In genomic region chr6:127716425-127716930, GRCh38 we compare ENCODE assay signal across 16 cellular contexts.
A peak's percentile ranks its signal among the peaks of the same experiment; 100 is the strongest.
DNase-seq lines count a peak whose midpoint lies in the region; ATAC-seq, FAIRE-seq and TF ChIP-seq lines count a peak whose summit lies in the region.
"Had no signal": no experiment of that assay in that cellular context is flagged by ENCODE, and none has a peak within 500 bp of the region (broad histone marks: within the 10 kb centered on the region; RNA-seq: fewer than 3 reads in every experiment).

No MANE protein-coding gene starts in this region.

- H3K9me1 ChIP-seq in keratinocyte (ENCODE audit: control insufficient read depth, extremely low read depth, insufficient read depth, low read length), result no peaks in the 10 kb centered on the region

- in situ Hi-C loops in HepG2 (cut with HindIII; ENCODE audit: extremely low pct_ligation_motif_present, low pct_unique_long_range_greater_than_20kb), result no loop called here

- H3K4me2 ChIP-seq in HepG2 (ENCODE audit: low read depth, low read length), result no peak overlapping the region
- no peak overlapping the region for H3K4me2 ChIP-seq in keratinocyte (ENCODE audit: control insufficient read depth, extremely low read depth, insufficient read depth, low read depth, low read length)
- no peak overlapping the region for H3K4me2 ChIP-seq in PC-3 (ENCODE audit: low read length)

- H3K27me3 ChIP-seq in HepG2 (ENCODE audit: control insufficient read depth in 1 of 2, insufficient read depth in 2 of 2, low read length in 2 of 2) (no peaks in the 10 kb centered on the region), right lobe of liver (no peaks in the 10 kb centered on the region), bronchial epithelial cell (ENCODE audit: control insufficient read depth, insufficient read depth, low read length) (peaks cover 5% of the 10 kb centered on the region), keratinocyte (ENCODE audit: control insufficient read depth, extremely low read depth, insufficient read depth, low read length) (peaks cover 13% of the 10 kb centered on the region), gastroesophageal sphincter (no peaks in the 10 kb centered on the region), PC-3 (ENCODE audit: low read length) (peaks cover 11% of the 10 kb centered on the region)

- DNase-seq in HepG2 (ENCODE audit: low spot score) (no peak), right lobe of liver (no peak), bronchial epithelial cell (ENCODE audit: low read depth) (peak; percentile 60), keratinocyte (ENCODE audit: low read depth, low spot score) (no peak), PC-3 (no peak)
- DNase-seq: CD8-positive, alpha-beta memory T cell; DND-41; GF-D8; MM.1S; NCI-H1105; NCI-H1694 treated with DMSO at 0.1 percent for 48 hours; NCI-H446; NCI-H748 treated with DMSO at 0.1 percent for 48 hours had no signal

- TF ChIP-seq RAD21 in HepG2 (CRISPR knock-in tag; IDR thresholded peaks at IDR 0.05), result no peak

- TF ChIP-seq EP300 in HepG2 (IDR thresholded peaks at IDR 0.05; ENCODE audit: low read depth in 2 of 2, low read length in 2 of 2) (no peak), HepG2 (CRISPR knock-in tag; IDR thresholded peaks at IDR 0.05; ENCODE audit: borderline replicate concordance) (no peak), gastroesophageal sphincter (IDR thresholded peaks at IDR 0.05) (no peak)

- no peaks in the 10 kb centered on the region for H3K79me2 ChIP-seq in HepG2 (ENCODE audit: insufficient read depth, low read length)
- no peaks in the 10 kb centered on the region for H3K79me2 ChIP-seq in keratinocyte (ENCODE audit: control insufficient read depth, insufficient read depth, low read length)
- no peaks in the 10 kb centered on the region for H3K79me2 ChIP-seq in PC-3 (ENCODE audit: low read length)

- no peak for TF ChIP-seq POLR2A in HepG2 (IDR thresholded peaks at IDR 0.05; ENCODE audit: insufficient read depth in 1 of 2, low read depth in 2 of 2, low read length in 2 of 2)
- no peak for TF ChIP-seq POLR2A in right lobe of liver (IDR thresholded peaks at IDR 0.05)
- no peak for TF ChIP-seq POLR2A in gastroesophageal sphincter (IDR thresholded peaks at IDR 0.05)

- H2AFZ ChIP-seq in HepG2 (ENCODE audit: low read length) (no peak overlapping the region), keratinocyte (ENCODE audit: control insufficient read depth, low read length) (peak overlapping the region; percentile 16), PC-3 (ENCODE audit: low read length) (no peak overlapping the region)

- CTCF ChIA-PET in HepG2 (lab: Yijun Ruan, JAX; ENCODE audit: low intra/inter-chr PET ratio, low total read pairs), result no interaction called here
- CTCF ChIA-PET in PC-3 (lab: Charles Lee), result no interaction called here

- H3K9me3 ChIP-seq in HepG2 (ENCODE audit: low read length), result no peaks in the 10 kb centered on the region
- no peaks in the 10 kb centered on the region for H3K9me3 ChIP-seq in right lobe of liver
- H3K9me3 ChIP-seq in keratinocyte (ENCODE audit: control insufficient read depth, low read depth, low read length), result no peaks in the 10 kb centered on the region
- no peaks in the 10 kb centered on the region for H3K9me3 ChIP-seq in gastroesophageal sphincter
- no peaks in the 10 kb centered on the region for H3K9me3 ChIP-seq in PC-3 (ENCODE audit: low read length)

- H3K36me3 ChIP-seq in HepG2 (replicated peaks in 1 of 2; ENCODE audit: control insufficient read depth in 1 of 2, insufficient read depth in 2 of 2, low read length in 2 of 2), result no peaks in the 10 kb centered on the region
- no peaks in the 10 kb centered on the region for H3K36me3 ChIP-seq in right lobe of liver
- H3K36me3 ChIP-seq in bronchial epithelial cell (ENCODE audit: control insufficient read depth, insufficient read depth, low read length), result no peaks in the 10 kb centered on the region
- no peaks in the 10 kb centered on the region for H3K36me3 ChIP-seq in keratinocyte (ENCODE audit: control insufficient read depth in 2 of 2, extremely low read depth in 1 of 2, insufficient read depth in 2 of 2, low read length in 2 of 2)
- H3K36me3 ChIP-seq in gastroesophageal sphincter, result no peaks in the 10 kb centered on the region
- no peaks in the 10 kb centered on the region for H3K36me3 ChIP-seq in PC-3 (ENCODE audit: low read depth, low read length)

- TF ChIP-seq CTCF in HepG2 (CRISPR knock-in tag; IDR thresholded peaks at IDR 0.05), result no peak
- TF ChIP-seq CTCF in right lobe of liver (IDR thresholded peaks at IDR 0.05), result no peak
- no peak for TF ChIP-seq CTCF in bronchial epithelial cell (IDR thresholded peaks at IDR 0.05; ENCODE audit: insufficient read depth, low read length, severe bottlenecking)
- TF ChIP-seq CTCF in keratinocyte (optimal IDR thresholded peaks at IDR 0.05 in 1 of 3, IDR thresholded peaks at IDR 0.05 in 1 of 3, conservative IDR thresholded peaks at IDR 0.05 in 1 of 3; ENCODE audit: extremely low read depth in 1 of 3, insufficient read depth in 2 of 3, low read length in 3 of 3), result no peak
- no peak for TF ChIP-seq CTCF in gastroesophageal sphincter (IDR thresholded peaks at IDR 0.05)
- no peak for TF ChIP-seq CTCF in PC-3 (conservative IDR thresholded peaks at IDR 0.05; ENCODE audit: low read depth, low read length)

- H4K20me1 ChIP-seq in HepG2 (ENCODE audit: insufficient read depth, low read length) (no peaks in the 10 kb centered on the region), keratinocyte (ENCODE audit: control insufficient read depth, extremely low read depth, insufficient read depth, low read length) (no peaks in the 10 kb centered on the region), PC-3 (ENCODE audit: low read length) (no peaks in the 10 kb centered on the region)

- H3F3A ChIP-seq in PC-3 (ENCODE audit: low read length, unreplicated experiment), result no peaks in the 10 kb centered on the region

- POLR2A ChIA-PET in HepG2 (lab: Yijun Ruan, JAX), result no interaction called here
- POLR2A ChIA-PET in PC-3 (lab: Charles Lee; ENCODE audit: unreplicated experiment), result no interaction called here

- no peak overlapping the region for H3K27ac ChIP-seq in HepG2 (ENCODE audit: extremely low read length, insufficient read depth, low read length)
- no peak overlapping the region for H3K27ac ChIP-seq in right lobe of liver
- H3K27ac ChIP-seq in keratinocyte (ENCODE audit: control insufficient read depth, insufficient read depth, low read length), result no peak overlapping the region
- no peak overlapping the region for H3K27ac ChIP-seq in gastroesophageal sphincter
- no peak overlapping the region for H3K27ac ChIP-seq in PC-3 (ENCODE audit: low read length)

- H3K9ac ChIP-seq in HepG2 (ENCODE audit: insufficient read depth, low read depth, low read length), result no peak overlapping the region
- H3K9ac ChIP-seq in keratinocyte (ENCODE audit: control insufficient read depth, extremely low read depth, insufficient read depth, low read length), result no peak overlapping the region
- no peak overlapping the region for H3K9ac ChIP-seq in PC-3 (ENCODE audit: low read length)

- H3K9me2 ChIP-seq in PC-3 (replicated peaks; ENCODE audit: low read length), result no peaks in the 10 kb centered on the region

- intact Hi-C loops in HepG2 (cut with micrococcal nuclease; ENCODE audit: unreplicated experiment), result no loop called here
- intact Hi-C loops in right lobe of liver (cut with DNase I), result no loop called here
- intact Hi-C loops in PC-3 (cut with micrococcal nuclease), result no loop called here

- WGBS in HepG2 (ENCODE audit: low lambda C conversion rate), result 50% methylated on average over 2 of the region's 2 CpGs
- WGBS in right lobe of liver (ENCODE audit: insufficient coverage, low coverage, low lambda C conversion rate, missing lambda C conversion rate), result 48% methylated on average over 2 of the region's 2 CpGs
- 43 to 50% methylated on average over 1 to 2 of the region's 2 CpGs for WGBS in gastroesophageal sphincter (ENCODE audit: low coverage in 1 of 2), 2 donors

- H3K4me1 ChIP-seq in HepG2 (ENCODE audit: insufficient read depth, low read length), result no peaks in the 10 kb centered on the region
- no peaks in the 10 kb centered on the region for H3K4me1 ChIP-seq in right lobe of liver
- peaks cover 6% of the 10 kb centered on the region for H3K4me1 ChIP-seq in keratinocyte (ENCODE audit: control insufficient read depth, extremely low read depth, insufficient read depth, low read length)
- peaks cover 0 to 4% (median 0%) of the 10 kb centered on the region in 3 donors for H3K4me1 ChIP-seq in gastroesophageal sphincter
- H3K4me1 ChIP-seq in PC-3 (ENCODE audit: insufficient read depth, low read length), result no peaks in the 10 kb centered on the region

- no peak for ATAC-seq in HepG2
- ATAC-seq in right lobe of liver, result no peak
- no peak for ATAC-seq in gastroesophageal sphincter
- ATAC-seq in GM21526 (IDR thresholded peaks at IDR 0.05; ENCODE audit: low FRiP score, unreplicated experiment), result no peak
- no peak for ATAC-seq in PC-3

- FAIRE-seq in HepG2 (lab: Jason Lieb, UNC) (no peak), bronchial epithelial cell (lab: Jason Lieb, UNC) (no peak), keratinocyte (lab: Jason Lieb, UNC) (peak; percentile 80)
- FAIRE-seq: H54 had no signal

- BruUV-seq in HepG2 (replicated peaks; lab: Mats Ljungman, UMichigan), result no TSS peak
- no TSS peak for BruUV-seq in PC-3 (replicated peaks; lab: Mats Ljungman, UMichigan)

- H3K4me3 ChIP-seq in HepG2 (replicated peaks in 1 of 3; ENCODE audit: insufficient read depth in 1 of 3, low read depth in 2 of 3, low read length in 3 of 3) (no peak overlapping the region), right lobe of liver (no peak overlapping the region), bronchial epithelial cell (ENCODE audit: low read depth, low read length) (no peak overlapping the region), keratinocyte (ENCODE audit: control insufficient read depth in 2 of 3, extremely low read depth in 1 of 3, insufficient read depth in 2 of 3, low read depth in 1 of 3, low read length in 3 of 3) (no peak overlapping the region), gastroesophageal sphincter (no peak overlapping the region), PC-3 (ENCODE audit: low read length) (no peak overlapping the region)

- dilution Hi-C loops in keratinocyte (cut with MboI; ENCODE audit: extremely low pct_ligation_motif_present, low sequenced_read_pairs), result no loop called here

TF ChIP-seq in HepG2, 621 proteins besides CTCF, POLR2A, EP300 and RAD21 (continues in another document):
- TF ChIP-seq CREB1 (IDR thresholded peaks at IDR 0.05), result 0 out of 2 replicates have a peak, but pooled peaks have one; percentile 47
- TF ChIP-seq CREB1 (CRISPR knock-in tag; IDR thresholded peaks at IDR 0.05), result no peak
- TF ChIP-seq ZNF20 (CRISPR knock-in tag; IDR thresholded peaks at IDR 0.05), result no peak
- TF ChIP-seq U2AF1 (optimal IDR thresholded peaks at IDR 0.05; ENCODE audit: low read depth, low read length), result no peak
